In the genomic region with DNA sequence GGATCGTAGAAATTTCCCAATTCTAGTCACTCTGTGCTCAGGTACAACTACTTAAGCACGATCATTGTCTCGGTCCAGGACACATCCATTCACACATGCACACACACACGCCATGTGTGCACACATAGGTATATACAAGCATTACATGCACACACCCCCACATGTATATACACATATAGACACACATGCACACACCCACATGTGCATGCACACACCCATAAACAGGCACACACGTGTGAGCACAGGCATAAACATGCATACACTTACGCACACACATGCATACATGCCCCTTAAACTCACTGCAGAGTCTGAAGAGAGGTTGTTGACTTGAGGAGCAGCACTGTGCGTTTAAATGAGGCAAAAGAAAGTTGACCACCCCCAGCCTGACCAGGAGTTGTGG, we compare ENCODE assay signal across 28 cellular contexts.
"Had no signal": no experiment of that assay in that cellular context is flagged by ENCODE, and none has a peak within 500 bp of the region (broad histone marks: within the 10 kb centered on the region; RNA-seq: fewer than 3 reads in every experiment).

No MANE protein-coding gene starts in this region.

- H3K27ac Mint-ChIP-seq: effector memory CD8-positive, alpha-beta T cell; endodermal cell; mesothelial cell of epicardium; naive B cell had no signal

- H3K4me3 ChIP-seq: colonic mucosa, esophagus squamous epithelium, gastrocnemius medialis, heart right ventricle, left lung, lower lobe of right lung, mucosa of descending colon had no signal

- H3K36me3 ChIP-seq: colonic mucosa, esophagus squamous epithelium, gastrocnemius medialis, heart right ventricle, left lung, lower lobe of right lung had no signal

- H3K9me3 ChIP-seq: colonic mucosa, esophagus squamous epithelium, gastrocnemius medialis, heart right ventricle, left lung, lower lobe of right lung, mucosa of descending colon had no signal

- H3K27ac ChIP-seq: colonic mucosa, epithelial cell of prostate, esophagus squamous epithelium, gastrocnemius medialis, heart right ventricle, left lung, lower lobe of right lung had no signal

- FAIRE-seq: endometrium, islet of Langerhans, keratinocyte had no signal

- H3K9me3 Mint-ChIP-seq: dendritic cell treated with granulocyte-macrophage colony-stimulating factor and Interleukin-4, amounts not matched to agents 40 ng/mL and 50 ng/mL, for 4 days; effector memory CD8-positive, alpha-beta T cell; endodermal cell; naive B cell had no signal

- H3K27me3 ChIP-seq: colonic mucosa, gastrocnemius medialis had no signal

- H3K36me3 Mint-ChIP-seq: mesothelial cell of epicardium, naive B cell had no signal

- DNase-seq: colonic mucosa; cortex of kidney; effector CD8-positive, alpha-beta T cell; effector memory CD8-positive, alpha-beta T cell; endodermal cell; erythroblast; esophagus squamous epithelium; foreskin fibroblast; foreskin melanocyte; gastrocnemius medialis; glutamatergic neuron; head of caudate nucleus; heart right ventricle; hippocampal formation; left cardiac atrium; left lung; left ventricle myocardium superior; lower lobe of right lung; mesenchymal stem cell; mucosa of descending colon; naive B cell had no signal

- H3K27me3 Mint-ChIP-seq: effector memory CD8-positive, alpha-beta T cell had no signal

- H3K4me3 Mint-ChIP-seq: dendritic cell treated with granulocyte-macrophage colony-stimulating factor and Interleukin-4, amounts not matched to agents 40 ng/mL and 50 ng/mL, for 4 days; effector memory CD8-positive, alpha-beta T cell; endodermal cell; mesothelial cell of epicardium; naive B cell had no signal

- H3K4me1 ChIP-seq: colonic mucosa, esophagus squamous epithelium, gastrocnemius medialis, heart right ventricle, left lung, lower lobe of right lung had no signal

- H3K4me1 Mint-ChIP-seq: naive B cell had no signal

- ATAC-seq: effector memory CD8-positive, alpha-beta T cell; esophagus mucosa; gastrocnemius medialis; heart right ventricle; left cardiac atrium; left lung; left ventricle myocardium superior; lower lobe of right lung had no signal
